ENCODE assay signal across 18 cellular contexts in the genomic region with DNA sequence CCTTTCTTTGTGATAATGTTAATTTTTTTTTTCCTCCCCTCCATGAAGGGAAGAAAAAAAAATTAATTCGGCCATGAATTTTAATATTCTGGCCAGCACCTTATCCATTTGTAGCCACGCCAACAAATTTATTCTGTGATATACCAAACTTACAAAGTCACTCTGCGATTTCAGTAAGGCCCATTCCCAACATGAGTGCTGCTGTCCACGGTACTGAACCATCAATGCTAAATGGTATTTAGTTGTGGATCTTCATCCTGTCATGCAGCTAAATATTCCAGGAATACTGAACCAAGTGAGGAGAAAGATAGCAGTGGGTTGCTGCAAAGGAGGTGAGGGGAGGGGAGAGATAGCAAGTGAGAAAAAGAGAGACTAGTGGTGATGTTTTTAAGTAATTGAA. TPM values are rescaled to one million over a fixed set of nuclear protein-coding genes. Genes with fewer than 3 reads are reported as not detected.
A peak's percentile ranks its signal among the peaks of the same experiment; 100 is the strongest.
DNase-seq lines count a peak whose midpoint lies in the region; TF ChIP-seq lines count a peak whose summit lies in the region.
"Had no signal": no experiment of that assay in that cellular context is flagged by ENCODE, and none has a peak within 500 bp of the region (broad histone marks: within the 10 kb centered on the region; RNA-seq: fewer than 3 reads in every experiment).

No MANE protein-coding gene starts in this region.

- H3K27ac ChIP-seq in GM23248 (no peak overlapping the region), mammary epithelial cell (ENCODE audit: insufficient read depth, low read depth, low read length) (no peak overlapping the region), liver (ENCODE audit: low read depth in 1 of 2, low read length in 2 of 2) (no peak overlapping the region)
- H3K27ac ChIP-seq: esophagus muscularis mucosa, testis had no signal

- H3F3A ChIP-seq in GM23248 (ENCODE audit: insufficient read depth): no peaks in the 10 kb centered on the region

- no TSS peak for BruUV-seq in mammary epithelial cell (replicated peaks; lab: Mats Ljungman, UMichigan)

- dilution Hi-C loops in mammary epithelial cell (cut with HindIII; ENCODE audit: low sequenced_read_pairs): no loop called here

- H3K9me3 Mint-ChIP-seq in activated T-helper 1 cell treated with anti-CD3 and anti-CD28 coated beads, Interleukin-12 subunit alpha, Interleukin-12 subunit beta, Interleukin-2, Interleukin-4 antibody, amounts not matched to agents 30 ng/mL and 10 ng/mL and 1 ng/mL, durations not matched to agents 14 hours and 24 hours and 36 hours: no peaks in the 10 kb centered on the region
- H3K9me3 Mint-ChIP-seq: central memory CD8-positive, alpha-beta T cell had no signal

- no peaks in the 10 kb centered on the region for H3K9me2 ChIP-seq in GM23248 (ENCODE audit: insufficient read depth)

- H3K4me1 Mint-ChIP-seq in activated T-helper 1 cell treated with anti-CD3 and anti-CD28 coated beads, Interleukin-12 subunit alpha, Interleukin-12 subunit beta, Interleukin-2, Interleukin-4 antibody, amounts not matched to agents 30 ng/mL and 10 ng/mL and 1 ng/mL, durations not matched to agents 14 hours and 24 hours and 36 hours (ENCODE audit: low read depth): no peaks in the 10 kb centered on the region
- H3K4me1 Mint-ChIP-seq: CD4-positive, alpha-beta memory T cell; central memory CD8-positive, alpha-beta T cell had no signal

- H3K9ac ChIP-seq in GM23248 (no peak overlapping the region), mammary epithelial cell (ENCODE audit: insufficient read depth, low read length) (no peak overlapping the region), liver (ENCODE audit: low read depth in 1 of 2, low read length in 2 of 2) (no peak overlapping the region)

- H3K4me1 ChIP-seq in GM23248 (ENCODE audit: insufficient read depth) (no peaks in the 10 kb centered on the region), mammary epithelial cell (ENCODE audit: insufficient read depth, low read length) (no peaks in the 10 kb centered on the region), liver (ENCODE audit: control insufficient read depth in 4 of 4, insufficient read depth in 4 of 4, low read length in 3 of 4) (no peaks in the 10 kb centered on the region)
- H3K4me1 ChIP-seq: esophagus muscularis mucosa, testis had no signal

- peaks cover 30% of the 10 kb centered on the region for H3K36me3 Mint-ChIP-seq in activated T-helper 1 cell treated with anti-CD3 and anti-CD28 coated beads, Interleukin-12 subunit alpha, Interleukin-12 subunit beta, Interleukin-2, Interleukin-4 antibody, amounts not matched to agents 30 ng/mL and 10 ng/mL and 1 ng/mL, durations not matched to agents 14 hours and 24 hours and 36 hours (ENCODE audit: low read depth)

- H3K27me3 ChIP-seq in GM23248 (replicated peaks; ENCODE audit: insufficient read depth): no peaks in the 10 kb centered on the region
- no peaks in the 10 kb centered on the region for H3K27me3 ChIP-seq in mammary epithelial cell (ENCODE audit: insufficient read depth, low read length)
- no peaks in the 10 kb centered on the region for H3K27me3 ChIP-seq in liver (ENCODE audit: control insufficient read depth in 4 of 4, insufficient read depth in 4 of 4, low read length in 3 of 4)
- H3K27me3 ChIP-seq: esophagus muscularis mucosa, testis had no signal

- TF ChIP-seq CTCF in mammary epithelial cell (conservative IDR thresholded peaks at IDR 0.05 in 1 of 2, IDR thresholded peaks at IDR 0.05 in 1 of 2; ENCODE audit: extremely low read depth in 1 of 2, insufficient read depth in 1 of 2, low read depth in 1 of 2, low read length in 2 of 2) (no peak), liver (IDR thresholded peaks at IDR 0.05; ENCODE audit: low read depth, low read length, missing input control) (no peak)

- H3K4me2 ChIP-seq in GM23248 (ENCODE audit: unreplicated experiment) (no peak overlapping the region), mammary epithelial cell (ENCODE audit: insufficient read depth, low read depth, low read length) (no peak overlapping the region)

- no peak overlapping the region for H3K27ac Mint-ChIP-seq in activated T-helper 1 cell treated with anti-CD3 and anti-CD28 coated beads, Interleukin-12 subunit alpha, Interleukin-12 subunit beta, Interleukin-2, Interleukin-4 antibody, amounts not matched to agents 30 ng/mL and 10 ng/mL and 1 ng/mL, durations not matched to agents 14 hours and 24 hours and 36 hours
- H3K27ac Mint-ChIP-seq: activated CD8-positive, alpha-beta T cell treated with anti-CD3 and anti-CD28 coated beads, Interleukin-2, amount 10 ng/mL, durations not matched to agents 7 days and 5 days; CD4-positive, alpha-beta memory T cell had no signal

- WGBS in GM23248 (ENCODE audit: low coverage in 1 of 2, low lambda C conversion rate in 2 of 2, missing lambda C conversion rate in 2 of 2), 2 experiments: 73 to 81% methylated on average over 4 of the region's 4 CpGs
- WGBS in mammary epithelial cell (ENCODE audit: low coverage, missing lambda C conversion rate): 87% methylated on average over 4 of the region's 4 CpGs
- WGBS in liver: 87% methylated on average over 4 of the region's 4 CpGs

- no peaks in the 10 kb centered on the region for H4K20me1 ChIP-seq in GM23248 (ENCODE audit: insufficient read depth)
- no peaks in the 10 kb centered on the region for H4K20me1 ChIP-seq in mammary epithelial cell (ENCODE audit: insufficient read depth, low read length)

- H3K36me3 ChIP-seq in GM23248 (ENCODE audit: low read depth): peaks cover 29% of the 10 kb centered on the region
- peaks cover 5% of the 10 kb centered on the region for H3K36me3 ChIP-seq in mammary epithelial cell (ENCODE audit: insufficient read depth, low read length)
- H3K36me3 ChIP-seq in liver (ENCODE audit: control insufficient read depth in 4 of 4, insufficient read depth in 3 of 4, low read depth in 1 of 4, low read length in 3 of 4): peaks cover 3 to 30% (median 23%) of the 10 kb centered on the region in 4 donors

- DNase-seq in GM23248: peak; percentile 33
- DNase-seq in NAMALWA (ENCODE audit: low spot score): peak; percentile 8
- peak; percentile 2 for DNase-seq in mammary epithelial cell
- no peak for DNase-seq in activated T-helper 1 cell treated with anti-CD3 and anti-CD28 coated beads, Interleukin-12 subunit alpha, Interleukin-12 subunit beta, Interleukin-2, Interleukin-4 antibody, amounts not matched to agents 30 ng/mL and 10 ng/mL and 1 ng/mL, durations not matched to agents 14 hours and 24 hours and 36 hours (ENCODE audit: low spot score)
- DNase-seq in SIG-M5 treated with dmso at 0.1 percent for 504 hours (lab: John Stamatoyannopoulos, UW; ENCODE audit: unreplicated experiment): no peak
- DNase-seq in midbrain (lab: John Stamatoyannopoulos, UW): no peak
- no peak for DNase-seq in NCI-H2171 treated with DMSO at 0.1 percent for 48 hours (lab: John Stamatoyannopoulos, UW)
- DNase-seq: activated CD8-positive, alpha-beta T cell treated with anti-CD3 and anti-CD28 coated beads, Interleukin-2, amount 10 ng/mL, durations not matched to agents 7 days and 5 days; activated gamma-delta T cell; CD4-positive, alpha-beta memory T cell; GDM1; NCI-H1436 treated with DMSO at 0.1 percent for 48 hours; T-helper 9 cell; testis had no signal

- intact Hi-C loops in mammary epithelial cell (cut with micrococcal nuclease): no loop called here
- intact Hi-C loops in activated T-helper 1 cell treated with anti-CD3 and anti-CD28 coated beads, Interleukin-12 subunit alpha, Interleukin-12 subunit beta, Interleukin-2, Interleukin-4 antibody, amounts not matched to agents 30 ng/mL and 10 ng/mL and 1 ng/mL, durations not matched to agents 14 hours and 24 hours and 36 hours (cut with micrococcal nuclease): no loop called here

- H3K27me3 Mint-ChIP-seq in activated T-helper 1 cell treated with anti-CD3 and anti-CD28 coated beads, Interleukin-12 subunit alpha, Interleukin-12 subunit beta, Interleukin-2, Interleukin-4 antibody, amounts not matched to agents 30 ng/mL and 10 ng/mL and 1 ng/mL, durations not matched to agents 14 hours and 24 hours and 36 hours (ENCODE audit: insufficient read depth): no peaks in the 10 kb centered on the region
- H3K27me3 Mint-ChIP-seq: CD4-positive, alpha-beta memory T cell; central memory CD8-positive, alpha-beta T cell had no signal

- no peak for TF ChIP-seq RAD21 in liver (IDR thresholded peaks at IDR 0.05)

- in situ Hi-C loops in GM23248 (cut with MboI) (no loop called here), mammary epithelial cell (cut with MboI; ENCODE audit: low sequenced_read_pairs in 2 of 2) (no loop called here)

- H3K4me3 ChIP-seq in GM23248: no peak overlapping the region
- H3K4me3 ChIP-seq in mammary epithelial cell (replicated peaks in 1 of 3; ENCODE audit: insufficient read depth in 1 of 3, low read depth in 2 of 3, low read length in 3 of 3): no peak overlapping the region
- H3K4me3 ChIP-seq in liver (ENCODE audit: low read depth in 1 of 3, low read length in 3 of 3): no peak overlapping the region
- H3K4me3 ChIP-seq: esophagus muscularis mucosa, testis had no signal

- H3K79me2 ChIP-seq in GM23248 (ENCODE audit: insufficient read depth) (no peaks in the 10 kb centered on the region), mammary epithelial cell (ENCODE audit: insufficient read depth, low read length) (no peaks in the 10 kb centered on the region)

- H2AFZ ChIP-seq in GM23248 (no peak overlapping the region), mammary epithelial cell (ENCODE audit: low read depth, low read length) (no peak overlapping the region)

- no peaks in the 10 kb centered on the region for H3K9me3 ChIP-seq in GM23248 (ENCODE audit: low read depth)
- H3K9me3 ChIP-seq in mammary epithelial cell (replicated peaks; ENCODE audit: insufficient read depth, low read length): no peaks in the 10 kb centered on the region
- H3K9me3 ChIP-seq in liver (ENCODE audit: control insufficient read depth in 4 of 4, low read length in 3 of 4): no peaks in the 10 kb centered on the region
- H3K9me3 ChIP-seq: esophagus muscularis mucosa, testis had no signal

- CTCF ChIA-PET in mammary epithelial cell (lab: Charles Lee; ENCODE audit: low non-redundant PET): no interaction called here

- H3K4me3 Mint-ChIP-seq in activated T-helper 1 cell treated with anti-CD3 and anti-CD28 coated beads, Interleukin-12 subunit alpha, Interleukin-12 subunit beta, Interleukin-2, Interleukin-4 antibody, amounts not matched to agents 30 ng/mL and 10 ng/mL and 1 ng/mL, durations not matched to agents 14 hours and 24 hours and 36 hours: no peak overlapping the region
- H3K4me3 Mint-ChIP-seq: activated CD8-positive, alpha-beta T cell treated with anti-CD3 and anti-CD28 coated beads, Interleukin-2, amount 10 ng/mL, durations not matched to agents 7 days and 5 days; CD4-positive, alpha-beta memory T cell; central memory CD8-positive, alpha-beta T cell had no signal

RNA-seq across cellular contexts. Expression of gene RSPH4A, which starts 19.5 kb away (rescaled TPM):
- 1.0 TPM in 1 of 2 replicates, not detected in the other for total RNA-seq in GM23248 (2014; rRNA removed; shearing (Covaris generic))
- polyA plus RNA-seq in GM23248 (2016; fragmentation: Nextera tagmentation; extraction: Ambion mirVana): 0.15 TPM in 1 of 2 replicates, not detected in the other
- total RNA-seq in mammary epithelial cell: under 1 TPM in 1 of 2 donors, not detected in 1; 0.33 TPM
- polyA plus RNA-seq in mammary epithelial cell: 0.09 TPM
- polyA minus RNA-seq in mammary epithelial cell: not detected
- total RNA-seq in liver: under 1 TPM in 1 of 2 donors, not detected in 1; 0.50 TPM
- polyA plus RNA-seq in liver: under 1 TPM; 0.06 to 0.10 TPM
- total RNA-seq in activated T-helper 1 cell treated with anti-CD3 and anti-CD28 coated beads, Interleukin-12 subunit alpha, Interleukin-12 subunit beta, Interleukin-2, Interleukin-4 antibody, amounts not matched to agents 30 ng/mL and 10 ng/mL and 1 ng/mL, durations not matched to agents 14 hours and 24 hours and 36 hours: 0.36 TPM in 1 of 2 replicates, not detected in the other
- polyA plus RNA-seq: CD4-positive, alpha-beta memory T cell had no signal

RNA-seq across cellular contexts. Expression of gene RWDD1, which starts 25.5 kb away (rescaled TPM):
- total RNA-seq in GM23248 (2014; rRNA removed; shearing (Covaris generic)): 37.7 and 46.0 TPM in 2 replicates
- polyA plus RNA-seq in GM23248 (2016; fragmentation: Nextera tagmentation; extraction: Ambion mirVana) (102 and 112 TPM in 2 replicates), mammary epithelial cell (29.8 TPM), liver (10 to 100 TPM; 14.4 to 52.7 TPM)
- total RNA-seq in mammary epithelial cell (10 to 100 TPM; 27.0 to 44.7 TPM), liver (1 to 10 TPM; 7.0 to 7.3 TPM)
- polyA minus RNA-seq in mammary epithelial cell: 0.47 TPM
- 41.4 and 41.5 TPM in 2 replicates for total RNA-seq in activated T-helper 1 cell treated with anti-CD3 and anti-CD28 coated beads, Interleukin-12 subunit alpha, Interleukin-12 subunit beta, Interleukin-2, Interleukin-4 antibody, amounts not matched to agents 30 ng/mL and 10 ng/mL and 1 ng/mL, durations not matched to agents 14 hours and 24 hours and 36 hours

RNA-seq across cellular contexts. Expression of gene CALHM4, which starts 43.3 kb away (rescaled TPM):
- not detected in 2 replicates for total RNA-seq in GM23248 (2014; rRNA removed; shearing (Covaris generic))
- polyA plus RNA-seq in GM23248 (2016; fragmentation: Nextera tagmentation; extraction: Ambion mirVana) (not detected in 2 replicates), mammary epithelial cell (0.24 TPM), liver (not detected)
- total RNA-seq in mammary epithelial cell (under 1 TPM in 1 of 2 donors, not detected in 1; 0.17 TPM), liver (not detected)
- not detected for polyA minus RNA-seq in mammary epithelial cell
- total RNA-seq in activated T-helper 1 cell treated with anti-CD3 and anti-CD28 coated beads, Interleukin-12 subunit alpha, Interleukin-12 subunit beta, Interleukin-2, Interleukin-4 antibody, amounts not matched to agents 30 ng/mL and 10 ng/mL and 1 ng/mL, durations not matched to agents 14 hours and 24 hours and 36 hours: not detected in 2 replicates
- total RNA-seq: activated CD8-positive, alpha-beta T cell treated with anti-CD3 and anti-CD28 coated beads, Interleukin-2, amount 10 ng/mL, durations not matched to agents 7 days and 5 days; CD4-positive, alpha-beta memory T cell; esophagus muscularis mucosa; posterior vena cava had no signal
- polyA plus RNA-seq: CD4-positive, alpha-beta memory T cell had no signal

RNA-seq across cellular contexts. Expression of gene TRAPPC3L, which starts 51.3 kb away (rescaled TPM):
- total RNA-seq in GM23248 (2014; rRNA removed; shearing (Covaris generic)): 1.4 TPM in 1 of 2 replicates, not detected in the other
- polyA plus RNA-seq in GM23248 (2016; fragmentation: Nextera tagmentation; extraction: Ambion mirVana) (0.30 TPM in 1 of 2 replicates, not detected in the other), mammary epithelial cell (0.18 TPM), liver (under 1 TPM; 0.14 to 0.21 TPM)
- total RNA-seq in mammary epithelial cell (1 to 10 TPM in 1 of 2 donors, not detected in 1; 1.5 TPM), liver (under 1 TPM; 0.08 to 0.19 TPM)
- polyA minus RNA-seq in mammary epithelial cell: not detected
- total RNA-seq in activated T-helper 1 cell treated with anti-CD3 and anti-CD28 coated beads, Interleukin-12 subunit alpha, Interleukin-12 subunit beta, Interleukin-2, Interleukin-4 antibody, amounts not matched to agents 30 ng/mL and 10 ng/mL and 1 ng/mL, durations not matched to agents 14 hours and 24 hours and 36 hours: not detected in 2 replicates
- total RNA-seq: activated CD8-positive, alpha-beta T cell treated with anti-CD3 and anti-CD28 coated beads, Interleukin-2, amount 10 ng/mL, durations not matched to agents 7 days and 5 days; CD4-positive, alpha-beta memory T cell had no signal
- polyA plus RNA-seq: CD4-positive, alpha-beta memory T cell had no signal

Comparison
In these comparisons a context has a peak if more than half of its experiments do, and no peak if none do; other contexts are left out.
1. DNase-seq: peak in GM23248 (single experiment), NAMALWA (single experiment) and mammary epithelial cell (single experiment); none in activated T-helper 1 cell treated with anti-CD3 and anti-CD28 coated beads, Interleukin-12 subunit alpha, Interleukin-12 subunit beta, Interleukin-2, Interleukin-4 antibody, amounts not matched to agents 30 ng/mL and 10 ng/mL and 1 ng/mL, durations not matched to agents 14 hours and 24 hours and 36 hours (single experiment), SIG-M5 treated with dmso at 0.1 percent for 504 hours (single experiment), midbrain (single experiment) and NCI-H2171 treated with DMSO at 0.1 percent for 48 hours (single experiment).